ENCODE assay signal across 23 cellular contexts in genomic region chr2:229346801-229347540, GRCh38.
"Had no signal": no experiment of that assay in that cellular context is flagged by ENCODE, and none has a peak within 500 bp of the region (broad histone marks: within the 10 kb centered on the region; RNA-seq: fewer than 3 reads in every experiment).

No MANE protein-coding gene starts in this region.

- H3K4me1 ChIP-seq: esophagus muscularis mucosa, neural progenitor cell, right atrium auricular region, stomach, transverse colon had no signal

- H3K36me3 ChIP-seq: esophagus muscularis mucosa, neural progenitor cell, ovary, right atrium auricular region, stomach, thoracic aorta, transverse colon had no signal

- ATAC-seq: effector memory CD8-positive, alpha-beta T cell; foreskin keratinocyte; left colon; left ventricle myocardium superior; natural killer cell treated with Interleukin-12 subunit alpha and Interleukin-12 subunit beta and Interleukin-15 and Interleukin-18, amount 100 ng/mL, for 72 hours had no signal

- H3K27ac ChIP-seq: epithelial cell of prostate, esophagus muscularis mucosa, foreskin keratinocyte, hepatocyte, neural progenitor cell, ovary, right atrium auricular region, stomach, thoracic aorta, transverse colon had no signal

- H3K4me2 ChIP-seq: hepatocyte, neural progenitor cell had no signal

- H3K4me3 ChIP-seq: esophagus muscularis mucosa, hepatocyte, lung, neural progenitor cell, ovary, right atrium auricular region, stomach, thoracic aorta, transverse colon had no signal

- H3K9me3 ChIP-seq: esophagus muscularis mucosa, ovary, right atrium auricular region, stomach, thoracic aorta, transverse colon had no signal

- H3K27me3 ChIP-seq: esophagus muscularis mucosa, foreskin keratinocyte, hepatocyte, neural progenitor cell, ovary, right atrium auricular region, stomach, transverse colon had no signal

- FAIRE-seq: kidney, small intestine had no signal

- DNase-seq: effector memory CD8-positive, alpha-beta T cell; foreskin keratinocyte; kidney; left colon; left ventricle myocardium superior; mesenchymal stem cell; midbrain; nucleus accumbens; ovary; small intestine; stimulated activated CD4-positive, alpha-beta T cell treated with anti-CD3 and anti-CD28 coated beads, Interleukin-12 subunit alpha, Interleukin-12 subunit beta, amount 100 ng/mL, for 4 hours; stimulated activated naive CD4-positive, alpha-beta T cell; stomach; substantia nigra; transverse colon had no signal
